In the genomic region with DNA sequence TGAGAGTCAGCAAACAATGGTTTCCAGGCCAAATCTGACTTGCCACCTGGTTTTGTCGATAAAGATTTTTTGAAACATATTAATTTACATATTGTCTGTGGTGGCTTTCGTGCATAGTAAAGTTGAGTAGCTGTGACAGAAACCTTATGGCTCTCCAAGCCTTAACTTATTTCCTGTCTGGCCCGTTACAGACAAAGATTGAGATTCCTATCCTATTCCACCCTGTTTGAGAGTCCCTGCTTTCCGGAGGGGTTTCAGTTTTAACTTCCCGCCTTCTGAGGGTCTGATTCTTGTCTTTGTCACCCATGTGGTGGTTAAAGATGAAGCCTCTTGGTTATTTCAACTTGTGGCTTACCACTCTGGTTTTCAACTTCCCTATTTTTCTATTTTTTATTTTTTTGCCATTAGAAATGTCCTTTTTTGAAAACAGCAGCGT, we compare ENCODE assay signal across 8 cellular contexts. TPM values are rescaled to one million over a fixed set of nuclear protein-coding genes. Genes with fewer than 3 reads are reported as not detected.
DNase-seq lines count a peak whose midpoint lies in the region; ATAC-seq and TF ChIP-seq lines count a peak whose summit lies in the region.

No MANE protein-coding gene starts in this region.

- H3K27me3 Mint-ChIP-seq in memory B cell = no peaks in the 10 kb centered on the region

- H3K4me3 ChIP-seq in RWPE2 (ENCODE audit: severe bottlenecking) (no peak overlapping the region), gastrocnemius medialis (no peak overlapping the region)

- H3K27ac ChIP-seq in RWPE2 (ENCODE audit: poor library complexity, severe bottlenecking) = peak overlapping the region; percentile 47
- H3K27ac ChIP-seq in gastrocnemius medialis = peak overlapping the region in 2 of 4 donors; percentile 9 to 20

- in situ Hi-C loops in gastrocnemius medialis (cut with MboI; ENCODE audit: low sequenced_read_pairs in 4 of 4) = no loop called here

- intact Hi-C loops in posterior vena cava (cut with DNase I) (no loop called here), gastrocnemius medialis (cut with DNase I; ENCODE audit: low total_unique reads) (no loop called here)

- H3K36me3 ChIP-seq in RWPE2 (ENCODE audit: low read depth) = peaks cover 48% of the 10 kb centered on the region
- peaks cover 0 to 7% of the 10 kb centered on the region in 2 donors for H3K36me3 ChIP-seq in gastrocnemius medialis

- DNase-seq in RWPE2 (ENCODE audit: low spot score) (no peak), memory B cell (ENCODE audit: low spot score in 2 of 2) (peak; percentile 27 to 36), posterior vena cava (ENCODE audit: low spot score) (no peak), gastrocnemius medialis (no peak), NCI-H524 treated with DMSO at 0.1 percent for 48 hours (lab: John Stamatoyannopoulos, UW) (no peak), putamen (ENCODE audit: low spot score) (no peak)

- ATAC-seq in GM19023 (IDR thresholded peaks at IDR 0.05; ENCODE audit: unreplicated experiment) (peak; percentile 42), HG02885 (IDR thresholded peaks at IDR 0.05; ENCODE audit: poor library complexity, unreplicated experiment) (peak; percentile 48), RWPE2 (ENCODE audit: low read depth) (no peak), memory B cell (ENCODE audit: low read depth) (peak; percentile 80), gastrocnemius medialis (no peak)

- no peaks in the 10 kb centered on the region for H3K9me3 Mint-ChIP-seq in memory B cell

- H3K9me3 ChIP-seq in RWPE2 (ENCODE audit: severe bottlenecking) (no peaks in the 10 kb centered on the region), gastrocnemius medialis (no peaks in the 10 kb centered on the region)

- H3K4me1 Mint-ChIP-seq in memory B cell = peaks cover 54% of the 10 kb centered on the region

- peak overlapping the region; percentile 81 for H3K4me3 Mint-ChIP-seq in memory B cell

- no peak for TF ChIP-seq POLR2A in gastrocnemius medialis (IDR thresholded peaks at IDR 0.05)

- peaks cover 12% of the 10 kb centered on the region for H3K36me3 Mint-ChIP-seq in memory B cell

- H3K4me1 ChIP-seq in RWPE2 (ENCODE audit: insufficient read depth, poor library complexity, severe bottlenecking) (peaks cover 36% of the 10 kb centered on the region), gastrocnemius medialis (peaks cover 24 to 32% of the 10 kb centered on the region in 2 donors)

- H3K27me3 ChIP-seq in RWPE2 (ENCODE audit: insufficient read depth, poor library complexity, severe bottlenecking) (no peaks in the 10 kb centered on the region), gastrocnemius medialis (no peaks in the 10 kb centered on the region)

- peak overlapping the region; percentile 86 for H3K27ac Mint-ChIP-seq in memory B cell

- no peak for TF ChIP-seq CTCF in RWPE2 (IDR thresholded peaks at IDR 0.05; ENCODE audit: poor library complexity, severe bottlenecking)
- no peak for TF ChIP-seq CTCF in gastrocnemius medialis (IDR thresholded peaks at IDR 0.05 in 4 of 5, conservative IDR thresholded peaks at IDR 0.05 in 1 of 5)

RNA-seq across cellular contexts. Expression of gene OTULIN, which starts 11.4 kb away (rescaled TPM):
- total RNA-seq in posterior vena cava = 10 to 100 TPM; 24.6 to 26.9 TPM
- total RNA-seq in gastrocnemius medialis = 10 to 100 TPM; 15.1 to 28.3 (median 20.2) TPM

Comparison
In these comparisons a context has a peak if more than half of its experiments do, and no peak if none do; other contexts are left out.
1. ATAC-seq: peak in GM19023 (single experiment), HG02885 (single experiment) and memory B cell (single experiment); none in RWPE2 (single experiment) and gastrocnemius medialis (0 of 2).
2. DNase-seq: peak in memory B cell (2 of 2); none in RWPE2 (single experiment), posterior vena cava (single experiment), gastrocnemius medialis (0 of 2), NCI-H524 treated with DMSO at 0.1 percent for 48 hours (single experiment) and putamen (single experiment).